8 cellular contexts compared by ENCODE assay signal in the genomic region with DNA sequence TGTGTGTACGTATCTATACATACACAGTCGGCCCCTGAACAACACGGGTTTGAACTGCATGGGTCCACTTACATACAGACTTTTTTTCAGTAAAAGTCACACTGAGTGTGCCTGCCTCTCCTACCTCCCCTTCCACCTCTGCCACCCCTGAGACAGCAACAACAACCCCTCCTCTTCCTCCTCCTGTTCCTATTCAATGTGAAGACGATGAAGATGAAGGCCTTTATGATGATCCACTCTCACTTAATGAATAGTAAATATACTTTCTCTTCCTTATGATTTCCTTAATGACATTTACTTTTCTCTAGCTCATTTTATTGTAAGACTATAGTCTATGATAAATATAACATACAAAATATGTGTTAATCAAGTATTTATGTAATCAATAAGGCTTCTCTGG.
"Had no signal": no experiment of that assay in that cellular context is flagged by ENCODE, and none has a peak within 500 bp of the region (broad histone marks: within the 10 kb centered on the region; RNA-seq: fewer than 3 reads in every experiment).

No MANE protein-coding gene starts in this region.

- DNase-seq: GM23248, H9, HCEC 1CT, HFFc6, KBM-7 had no signal

- H3K4me3 Mint-ChIP-seq: H9, HFFc6, IgD-negative memory B cell had no signal

- H3K4me3 ChIP-seq: GM23248 had no signal

- H3K27me3 Mint-ChIP-seq: IgD-negative memory B cell had no signal

- H3K27ac Mint-ChIP-seq: H9, HFFc6 had no signal

- H3K9me3 Mint-ChIP-seq: H9, HFFc6 had no signal

- H3K27ac ChIP-seq: GM23248, HL-60, KMS-11 had no signal

- H3K4me1 Mint-ChIP-seq: H9, IgD-negative memory B cell had no signal
